15 cellular contexts compared by ENCODE assay signal in genomic region chr13:60229708-60230272, GRCh38.
DNase-seq lines count a peak whose midpoint lies in the region; ATAC-seq, FAIRE-seq and TF ChIP-seq lines count a peak whose summit lies in the region.
"Had no signal": no experiment of that assay in that cellular context is flagged by ENCODE, and none has a peak within 500 bp of the region (broad histone marks: within the 10 kb centered on the region; RNA-seq: fewer than 3 reads in every experiment).

No MANE protein-coding gene starts in this region.

- 0% methylated on average over 1 of the region's 1 CpG for WGBS in GM12878 (ENCODE audit: insufficient coverage, insufficient replicate concordance, low lambda C conversion rate, missing lambda C conversion rate)

- no peak for TF ChIP-seq RAD21 in GM12878 (IDR thresholded peaks at IDR 0.05; ENCODE audit: insufficient read depth, low read depth, low read length)

- TF ChIP-seq EP300 in GM12878 (IDR thresholded peaks at IDR 0.05; ENCODE audit: borderline replicate concordance in 1 of 2, control insufficient read depth in 1 of 2, low read depth in 2 of 2, low read length in 2 of 2): no peak

- no peaks in the 10 kb centered on the region for H3K79me2 ChIP-seq in GM12878 (ENCODE audit: control insufficient read depth, insufficient read depth, low read length)

- TF ChIP-seq POLR2A in GM12878 (IDR thresholded peaks at IDR 0.05; ENCODE audit: low read depth, low read length): no peak

- no peaks in the 10 kb centered on the region for H3K9me3 ChIP-seq in GM12878 (replicated peaks; ENCODE audit: control insufficient read depth, insufficient read depth, low read length)
- H3K9me3 ChIP-seq: gastroesophageal sphincter, tibial nerve had no signal

- POLR2A ChIA-PET in GM12878 (lab: Charles Lee): interaction anchor here (0.6 kb wide), 1 partner anchor 23 kb away, joined by 4 read pairs; no protein-coding TSS in a partner anchor

- H4K20me1 ChIP-seq in GM12878 (ENCODE audit: control insufficient read depth, insufficient read depth): no peaks in the 10 kb centered on the region

- H3K27me3 ChIP-seq in GM12878 (replicated peaks in 1 of 2; ENCODE audit: control insufficient read depth in 2 of 2, insufficient read depth in 2 of 2, low read length in 1 of 2): no peaks in the 10 kb centered on the region; a peak in 1 of 4 replicates
- H3K27me3 ChIP-seq: tibial nerve had no signal

- no peak overlapping the region for H3K9ac ChIP-seq in GM12878 (ENCODE audit: control insufficient read depth, insufficient read depth, low read length)

- ATAC-seq in activated T-cell treated with anti-CD3 and anti-CD28 coated beads, Interleukin-2, amount 50 U/mL, for 4 hours: peak; percentile 48 to 67
- ATAC-seq in GM12878 (peak; percentile 76), natural killer cell (no peak)
- ATAC-seq: gastroesophageal sphincter had no signal

- no peaks in the 10 kb centered on the region for H3K36me3 Mint-ChIP-seq in activated T-cell treated with anti-CD3 and anti-CD28 coated beads, Interleukin-2, amount 50 U/mL, for 4 hours (ENCODE audit: insufficient read depth)
- H3K36me3 Mint-ChIP-seq in type B pancreatic cell (no peaks in the 10 kb centered on the region), natural killer cell (no peaks in the 10 kb centered on the region)

- H3K36me3 ChIP-seq in GM12878 (ENCODE audit: control insufficient read depth in 2 of 2, insufficient read depth in 2 of 2, low read length in 1 of 2): no peaks in the 10 kb centered on the region
- H3K36me3 ChIP-seq: gastroesophageal sphincter, tibial nerve had no signal

- SMC1A ChIA-PET in GM12878 (lab: Charles Lee; ENCODE audit: uncharacterized antibody, unreplicated experiment): interaction anchor here (0.6 to 1.1 kb wide), 2 partner anchors 9 to 71 kb away, joined by 3 read pairs; no protein-coding TSS in a partner anchor

- 0 out of 2 replicates have a peak overlapping the region, but pooled peaks have one; percentile 9 for H3K4me2 ChIP-seq in GM12878 (ENCODE audit: control insufficient read depth, insufficient read depth)
- H3K4me2 ChIP-seq: PC-9 had no signal

- DNase-seq in activated T-cell treated with anti-CD3 and anti-CD28 coated beads, Interleukin-2, amount 50 U/mL, for 4 hours: no peak
- no peak for DNase-seq in activated T-cell treated with anti-CD3 and anti-CD28 coated beads for 4 hours
- peak; percentile 22 for DNase-seq in NCI-H1105 (lab: John Stamatoyannopoulos, UW)
- DNase-seq in GM12878 (ENCODE audit: low read depth, low spot score): no peak
- DNase-seq in type B pancreatic cell (ENCODE audit: extremely low spot score, unreplicated experiment): no peak
- no peak for DNase-seq in natural killer cell
- no peak for DNase-seq in stimulated activated CD4-positive, alpha-beta T cell treated with anti-CD3 and anti-CD28 coated beads, Interleukin-12 subunit alpha, Interleukin-12 subunit beta, amount 100 ng/mL, for 4 hours
- DNase-seq in effector CD4-positive, alpha-beta T cell: no peak
- DNase-seq: activated naive CD8-positive, alpha-beta T cell treated with anti-CD3 and anti-CD28 coated beads, Interleukin-2, amount 50 U/mL, for 24 hours; DMS53; NCI-H2029; PC-9 had no signal

- RAD21 ChIA-PET in GM12878 (lab: Charles Lee; ENCODE audit: unreplicated experiment): interaction anchor here (1.0 to 1.2 kb wide), 2 partner anchors 97 to 202 kb away, joined by 3 to 4 read pairs; no protein-coding TSS in a partner anchor

- CTCF ChIA-PET in GM12878 (lab: Yijun Ruan, JAX): no interaction called here

- H3K27me3 Mint-ChIP-seq in activated T-cell treated with anti-CD3 and anti-CD28 coated beads, Interleukin-2, amount 50 U/mL, for 4 hours (ENCODE audit: low read depth): peaks cover 19% of the 10 kb centered on the region
- H3K27me3 Mint-ChIP-seq in type B pancreatic cell: peaks cover 3% of the 10 kb centered on the region
- H3K27me3 Mint-ChIP-seq in natural killer cell (ENCODE audit: low read depth in 2 of 2): peaks cover 8 to 29% of the 10 kb centered on the region in 2 donors

- no peak overlapping the region for H3K4me3 Mint-ChIP-seq in activated T-cell treated with anti-CD3 and anti-CD28 coated beads, Interleukin-2, amount 50 U/mL, for 4 hours
- H3K4me3 Mint-ChIP-seq in type B pancreatic cell: no peak overlapping the region
- H3K4me3 Mint-ChIP-seq in natural killer cell: no peak overlapping the region
- H3K4me3 Mint-ChIP-seq: activated naive CD8-positive, alpha-beta T cell treated with anti-CD3 and anti-CD28 coated beads, Interleukin-2, amount 50 U/mL, for 24 hours; neural crest cell had no signal

- H3K4me1 Mint-ChIP-seq in activated T-cell treated with anti-CD3 and anti-CD28 coated beads, Interleukin-2, amount 50 U/mL, for 4 hours (ENCODE audit: low read depth): no peaks in the 10 kb centered on the region
- H3K4me1 Mint-ChIP-seq in type B pancreatic cell (ENCODE audit: unreplicated experiment): peaks cover 19% of the 10 kb centered on the region
- H3K4me1 Mint-ChIP-seq in natural killer cell: no peaks in the 10 kb centered on the region
- H3K4me1 Mint-ChIP-seq: activated naive CD8-positive, alpha-beta T cell treated with anti-CD3 and anti-CD28 coated beads, Interleukin-2, amount 50 U/mL, for 24 hours; neural crest cell had no signal

- H3K4me3 ChIP-seq in GM12878: no peak overlapping the region
- H3K4me3 ChIP-seq: gastroesophageal sphincter, PC-9, tibial nerve had no signal

- intact Hi-C loops in GM12878 (cut with micrococcal nuclease; ENCODE audit: unreplicated experiment): no loop called here
- intact Hi-C loops in natural killer cell (cut with micrococcal nuclease): no loop called here

- in situ Hi-C loops in GM12878 (cut with MboI): no loop called here

- no peak for FAIRE-seq in GM12878 (lab: Jason Lieb, UNC)

- H2AFZ ChIP-seq in GM12878 (ENCODE audit: control insufficient read depth, low read depth, low read length): no peak overlapping the region
- H2AFZ ChIP-seq: PC-9 had no signal

- TF ChIP-seq CTCF in GM12878 (IDR thresholded peaks at IDR 0.05 in 2 of 3, conservative IDR thresholded peaks at IDR 0.05 in 1 of 3; ENCODE audit: control insufficient read depth in 2 of 3, extremely low read depth in 1 of 3, insufficient read depth in 1 of 3, low read depth in 3 of 3, low read length in 3 of 3): no peak
- no peak for TF ChIP-seq CTCF in type B pancreatic cell (conservative IDR thresholded peaks at IDR 0.05)
- no peak for TF ChIP-seq CTCF in natural killer cell (IDR thresholded peaks at IDR 0.05)

- no peak overlapping the region for H3K27ac ChIP-seq in GM12878 (ENCODE audit: control insufficient read depth, insufficient read depth)
- H3K27ac ChIP-seq: gastroesophageal sphincter, PC-9, tibial nerve had no signal

- BruUV-seq in GM12878 (replicated peaks; lab: Mats Ljungman, UMichigan): no TSS peak

- H3K9me3 Mint-ChIP-seq in activated T-cell treated with anti-CD3 and anti-CD28 coated beads, Interleukin-2, amount 50 U/mL, for 4 hours: no peaks in the 10 kb centered on the region
- H3K9me3 Mint-ChIP-seq in type B pancreatic cell (no peaks in the 10 kb centered on the region), natural killer cell (no peaks in the 10 kb centered on the region)
- H3K9me3 Mint-ChIP-seq: activated naive CD8-positive, alpha-beta T cell treated with anti-CD3 and anti-CD28 coated beads, Interleukin-2, amount 50 U/mL, for 24 hours; neural crest cell had no signal

- no peaks in the 10 kb centered on the region for H3K4me1 ChIP-seq in GM12878 (ENCODE audit: control insufficient read depth, insufficient read depth, low read length)
- H3K4me1 ChIP-seq: gastroesophageal sphincter had no signal

- peak overlapping the region; percentile 8 for H3K27ac Mint-ChIP-seq in type B pancreatic cell
- no peak overlapping the region for H3K27ac Mint-ChIP-seq in natural killer cell
- H3K27ac Mint-ChIP-seq: activated naive CD8-positive, alpha-beta T cell treated with anti-CD3 and anti-CD28 coated beads, Interleukin-2, amount 50 U/mL, for 24 hours had no signal

TF ChIP-seq in GM12878, 131 proteins besides CTCF, POLR2A, EP300 and RAD21:
- TF ChIP-seq ZSCAN29 (IDR thresholded peaks at IDR 0.05): no peak
- no peak for TF ChIP-seq BCL11A (IDR thresholded peaks at IDR 0.05; ENCODE audit: low read depth, low read length)
- no peak for TF ChIP-seq FOXK2 (IDR thresholded peaks at IDR 0.05)
- no peak for TF ChIP-seq TARDBP (IDR thresholded peaks at IDR 0.05; ENCODE audit: borderline replicate concordance)
- TF ChIP-seq SRF (IDR thresholded peaks at IDR 0.05; ENCODE audit: low read depth in 2 of 2, low read length in 2 of 2): no peak
- peak; percentile 61 for TF ChIP-seq MTA2 (IDR thresholded peaks at IDR 0.05; ENCODE audit: low read depth)
- TF ChIP-seq RB1 (IDR thresholded peaks at IDR 0.05; ENCODE audit: borderline replicate concordance): no peak
- no peak for TF ChIP-seq IRF3 (IDR thresholded peaks at IDR 0.05)
- TF ChIP-seq FOS (IDR thresholded peaks at IDR 0.05; ENCODE audit: borderline replicate concordance, extremely low read depth, insufficient read length): no peak

Comparison
In these comparisons a context has a peak if more than half of its experiments do, and no peak if none do; other contexts are left out.
1. ATAC-seq: peak in activated T-cell treated with anti-CD3 and anti-CD28 coated beads, Interleukin-2, amount 50 U/mL, for 4 hours (2 of 2) and GM12878 (single experiment); none in natural killer cell (0 of 3).